Comparison of ENCODE assay signal across 8 cellular contexts in the genomic region with DNA sequence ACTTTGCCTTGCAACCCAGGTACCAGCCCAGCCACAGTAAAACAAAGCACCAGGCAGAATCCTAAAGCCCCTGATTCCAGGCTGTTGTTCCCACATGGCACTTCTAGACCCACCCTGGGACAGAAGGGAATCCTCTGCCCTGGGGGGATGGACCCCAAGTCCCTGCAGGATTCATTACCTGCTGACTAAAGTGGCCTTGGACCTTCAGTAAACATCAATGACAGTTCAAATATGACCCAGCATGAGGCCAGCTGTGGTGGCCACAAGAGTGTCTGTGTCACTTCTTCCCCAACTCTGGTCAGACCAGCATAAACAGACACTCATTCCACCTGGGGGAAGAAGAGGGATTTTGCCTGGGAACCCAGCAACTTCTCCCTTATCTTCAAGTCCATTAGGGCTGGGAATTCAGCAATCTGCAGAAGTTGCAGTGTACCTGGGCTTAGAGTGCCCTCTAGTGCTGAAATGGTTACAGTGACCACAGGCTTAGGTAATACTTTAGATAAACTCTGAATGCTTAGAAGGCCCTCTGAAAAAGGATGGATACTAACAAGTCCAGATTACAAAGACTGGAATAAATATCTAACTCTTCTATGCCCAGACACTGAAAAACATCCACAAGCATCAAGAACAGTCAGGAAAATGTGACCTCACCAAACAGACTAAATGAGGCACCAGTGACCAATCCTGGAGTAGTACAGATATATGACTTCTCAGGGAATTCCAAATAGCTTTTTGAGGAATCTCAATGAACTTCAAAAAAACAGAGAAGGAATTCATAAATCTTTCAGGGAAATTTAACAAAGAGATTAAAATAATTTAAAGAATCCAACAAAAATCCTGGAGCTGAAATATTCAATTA.
DNase-seq lines count a peak whose midpoint lies in the region; ATAC-seq, FAIRE-seq and TF ChIP-seq lines count a peak whose summit lies in the region.

No MANE protein-coding gene starts in this region.

- intact Hi-C loops in vagina (cut with DNase I): no loop called here

- no peak for TF ChIP-seq POLR2A in A549 (IDR thresholded peaks at IDR 0.05; ENCODE audit: low read length)
- TF ChIP-seq POLR2A in vagina (IDR thresholded peaks at IDR 0.05): no peak

- 0 out of 2 replicates have a peak, but pooled peaks cover 9% of the 10 kb centered on the region for H4K20me1 ChIP-seq in MM.1S (ENCODE audit: insufficient read depth, low read length)

- no peaks in the 10 kb centered on the region for H3K27me3 ChIP-seq in MM.1S (replicated peaks; ENCODE audit: insufficient read depth, low read length)
- no peaks in the 10 kb centered on the region for H3K27me3 ChIP-seq in vagina

- H3K9ac ChIP-seq in MM.1S (ENCODE audit: low read length): no peak overlapping the region

- CTCF ChIA-PET in A549 (lab: Yijun Ruan, JAX) (interaction anchor here (0.6 to 3.1 kb wide), 13 partner anchors 9 to 1156 kb away, joined by 3 to 24 read pairs (median 3); a partner anchor contains a TSS), HEK293T (lab: Yijun Ruan, JAX) (no interaction called here)

- no peak overlapping the region for H2AFZ ChIP-seq in MM.1S (ENCODE audit: low read length)

- POLR2A ChIA-PET in A549 (lab: Yijun Ruan, JAX) (no interaction called here), HEK293T (lab: Yijun Ruan, JAX) (no interaction called here)

- 0 out of 3 replicates have a peak, but pooled peaks cover 2% of the 10 kb centered on the region for H3K4me1 ChIP-seq in A549
- no peaks in the 10 kb centered on the region for H3K4me1 ChIP-seq in MM.1S (ENCODE audit: low read length)
- H3K4me1 ChIP-seq in vagina: no peaks in the 10 kb centered on the region

- no peak for TF ChIP-seq EP300 in A549 (IDR thresholded peaks at IDR 0.05)

- peak; percentile 83 to 92 for TF ChIP-seq RAD21 in A549 (conservative IDR thresholded peaks at IDR 0.05 in 1 of 2, IDR thresholded peaks at IDR 0.05 in 1 of 2)

- H3K79me2 ChIP-seq in MM.1S (ENCODE audit: low read length): no peaks in the 10 kb centered on the region

- DNase-seq in A549 (ENCODE audit: low read depth in 1 of 2, low spot score in 1 of 2): peak; percentile 28 to 70
- peak; percentile 54 for DNase-seq in HEK293T (ENCODE audit: extremely low spot score)
- DNase-seq in MM.1S: peak; percentile 73
- DNase-seq in SK-N-DZ (ENCODE audit: low spot score): peak; percentile 60
- peak; percentile 30 for DNase-seq in dedifferentiated amniotic fluid mesenchymal stem cell (ENCODE audit: extremely low spot score)
- peak; percentile 53 for DNase-seq in medulla oblongata (ENCODE audit: extremely low spot score)
- no peak for DNase-seq in vagina (ENCODE audit: extremely low spot score in 2 of 2)

- TF ChIP-seq CTCF in A549 (IDR thresholded peaks at IDR 0.05): peak; percentile 88
- peak; percentile 3 for TF ChIP-seq CTCF in GM12801 (IDR thresholded peaks at IDR 0.05; ENCODE audit: extremely low read depth, insufficient read length)
- peak; percentile 96 for TF ChIP-seq CTCF in MM.1S (IDR thresholded peaks at IDR 0.05; ENCODE audit: low read length)
- peak in 2 of 3 experiments; percentile 28 to 33 for TF ChIP-seq CTCF in vagina (IDR thresholded peaks at IDR 0.05)

- H3K9me2 ChIP-seq in MM.1S (replicated peaks; ENCODE audit: insufficient read depth, low read length): no peaks in the 10 kb centered on the region

- FAIRE-seq in A549 (lab: Jason Lieb, UNC): peak; percentile 76

- H3K27ac ChIP-seq in A549: no peak overlapping the region
- H3K27ac ChIP-seq in MM.1S (ENCODE audit: low read length): no peak overlapping the region
- H3K27ac ChIP-seq in vagina: no peak overlapping the region

- H3K4me3 ChIP-seq in A549: no peak overlapping the region
- H3K4me3 ChIP-seq in MM.1S (ENCODE audit: low read length): no peak overlapping the region
- H3K4me3 ChIP-seq in vagina: no peak overlapping the region

- no peaks in the 10 kb centered on the region for H3F3A ChIP-seq in MM.1S (ENCODE audit: insufficient read depth, low read length)

- no peak overlapping the region for H3K4me2 ChIP-seq in A549
- H3K4me2 ChIP-seq in MM.1S (ENCODE audit: low read depth, low read length): no peak overlapping the region

- peak; percentile 95 to 98; a peak in 5 of 6 replicates for ATAC-seq in A549

- no peaks in the 10 kb centered on the region for H3K9me3 ChIP-seq in A549
- H3K9me3 ChIP-seq in MM.1S (replicated peaks; ENCODE audit: insufficient read depth, low read length): no peaks in the 10 kb centered on the region
- no peaks in the 10 kb centered on the region for H3K9me3 ChIP-seq in vagina

- H3K36me3 ChIP-seq in MM.1S (replicated peaks; ENCODE audit: insufficient read depth, low read length): no peaks in the 10 kb centered on the region
- H3K36me3 ChIP-seq in vagina: no peaks in the 10 kb centered on the region

TF ChIP-seq in A549, 52 proteins besides CTCF, POLR2A, EP300 and RAD21:
- TF ChIP-seq SMC3 (IDR thresholded peaks at IDR 0.05) (peak; percentile 71), CEBPB (IDR thresholded peaks at IDR 0.05) (peak in 1 of 2 experiments; percentile 24; a peak in 1 of 4 replicates), FOXS1 (CRISPR knock-in tag; IDR thresholded peaks at IDR 0.05) (no peak)
TF ChIP-seq in A549: peak in this region for 2.

TF ChIP-seq in HEK293T, 16 proteins besides CTCF, POLR2A, EP300 and RAD21:
- TF ChIP-seq ARNT (IDR thresholded peaks at IDR 0.05) (no peak), FOXK2 (IDR thresholded peaks at IDR 0.05) (no peak), L3MBTL2 (conservative IDR thresholded peaks at IDR 0.05) (no peak), NFRKB (IDR thresholded peaks at IDR 0.05) (no peak), BHLHE40 (IDR thresholded peaks at IDR 0.05; ENCODE audit: borderline replicate concordance) (no peak), SP1 (IDR thresholded peaks at IDR 0.05) (no peak), FOXA1 (IDR thresholded peaks at IDR 0.05) (no peak), LEF1 (IDR thresholded peaks at IDR 0.05; ENCODE audit: borderline replicate concordance) (no peak)

Comparison
In these comparisons a context has a peak if more than half of its experiments do, and no peak if none do; other contexts are left out.
1. DNase-seq: peak in A549 (2 of 2), HEK293T (single experiment), MM.1S (single experiment), SK-N-DZ (single experiment), dedifferentiated amniotic fluid mesenchymal stem cell (single experiment) and medulla oblongata (single experiment); none in vagina (0 of 2).
2. CTCF ChIP-seq: peak in every context shown above with its lines; median percentile 96 in MM.1S; 88 in A549; 30 in vagina; 3 in GM12801.